1 cellular context compared by ENCODE assay signal in genomic region chr5:69217732-69218568, GRCh38.
TF ChIP-seq lines count a peak whose summit lies in the region.

No MANE protein-coding gene starts in this region.

TF ChIP-seq in GM12878, 131 proteins besides CTCF, POLR2A, EP300 and RAD21 (continued from another document and continues in another):
- TF ChIP-seq USF1 (IDR thresholded peaks at IDR 0.05; ENCODE audit: borderline replicate concordance, extremely low read length, insufficient read depth, low read depth, low read length) (no peak), MYB (IDR thresholded peaks at IDR 0.05; ENCODE audit: borderline replicate concordance, low read depth, low read length) (no peak), MTA3 (IDR thresholded peaks at IDR 0.05; ENCODE audit: borderline replicate concordance, low read length) (no peak), PML (IDR thresholded peaks at IDR 0.05; ENCODE audit: low read length) (peak; percentile 81), SUPT20H (IDR thresholded peaks at IDR 0.05; ENCODE audit: borderline replicate concordance, control insufficient read depth, low read depth, low read length) (no peak), GABPA (IDR thresholded peaks at IDR 0.05; ENCODE audit: low read depth) (0 out of 2 replicates have a peak, but pooled peaks have one; percentile 47), MEF2A (IDR thresholded peaks at IDR 0.05; ENCODE audit: insufficient read depth, low read depth, low read length) (no peak), CHD2 (IDR thresholded peaks at IDR 0.05; ENCODE audit: borderline replicate concordance, low read depth, low read length) (no peak; the same call in 1 of the 2 replicates), CBX3 (IDR thresholded peaks at IDR 0.05; ENCODE audit: borderline replicate concordance, low read depth) (no peak), TBL1XR1 (IDR thresholded peaks at IDR 0.05; ENCODE audit: low read depth, low read length) (no peak), YY1 (IDR thresholded peaks at IDR 0.05; ENCODE audit: low read depth, low read length) (peak; percentile 94), ELK1 (IDR thresholded peaks at IDR 0.05; ENCODE audit: low read depth, low read length) (no peak), SRF (IDR thresholded peaks at IDR 0.05; ENCODE audit: low read depth in 2 of 2, low read length in 2 of 2) (peak; percentile 35 to 73; a peak in 3 of 4 replicates), SIX5 (IDR thresholded peaks at IDR 0.05; ENCODE audit: low read depth, low read length, severe bottlenecking) (no peak), EGR1 (IDR thresholded peaks at IDR 0.05; ENCODE audit: borderline replicate concordance in 1 of 2, low read depth in 2 of 2, low read length in 2 of 2) (no peak), NR2C1 (IDR thresholded peaks at IDR 0.05) (peak; percentile 81), E2F8 (IDR thresholded peaks at IDR 0.05; ENCODE audit: low read depth, partially characterized antibody) (no peak), NR2C2 (IDR thresholded peaks at IDR 0.05; ENCODE audit: borderline replicate concordance, control insufficient read depth, insufficient read length, low read depth) (no peak), ZNF24 (IDR thresholded peaks at IDR 0.05) (no peak), MTA2 (IDR thresholded peaks at IDR 0.05; ENCODE audit: low read depth) (peak; percentile 57; the same call in 1 of the 2 replicates), SP1 (IDR thresholded peaks at IDR 0.05; ENCODE audit: low read depth, low read length) (peak; percentile 74), NFYA (IDR thresholded peaks at IDR 0.05; ENCODE audit: borderline replicate concordance, low read depth, low read length) (no peak), RELB (IDR thresholded peaks at IDR 0.05; ENCODE audit: low read depth) (peak; percentile 70; the same call in 1 of the 2 replicates), RELA (IDR thresholded peaks at IDR 0.05; ENCODE audit: borderline replicate concordance, partially characterized antibody) (peak; percentile 81), CHD1 (IDR thresholded peaks at IDR 0.05; ENCODE audit: low read depth, low read length) (peak; percentile 80; the same call in 1 of the 2 replicates), HDAC6 (IDR thresholded peaks at IDR 0.05; ENCODE audit: unreplicated experiment) (no peak), FOXM1 (IDR thresholded peaks at IDR 0.05; ENCODE audit: low read depth, low read length) (no peak), EZH2 (IDR thresholded peaks at IDR 0.05; ENCODE audit: borderline replicate concordance, control insufficient read depth, low read depth, low read length) (no peak), SMAD1 (IDR thresholded peaks at IDR 0.05; ENCODE audit: low read depth, partially characterized antibody) (peak; percentile 25), BCL11A (IDR thresholded peaks at IDR 0.05; ENCODE audit: low read depth, low read length) (no peak), PAX8 (IDR thresholded peaks at IDR 0.05) (no peak), PKNOX1 (IDR thresholded peaks at IDR 0.05) (peak; percentile 83), TCF7 (IDR thresholded peaks at IDR 0.05; ENCODE audit: borderline replicate concordance) (no peak), PAX5 (IDR thresholded peaks at IDR 0.05; ENCODE audit: borderline replicate concordance, low read depth, low read length) (0 out of 2 replicates have a peak, but pooled peaks have one; percentile 6), E2F4 (IDR thresholded peaks at IDR 0.05; ENCODE audit: low read depth, low read length) (no peak), HDGF (IDR thresholded peaks at IDR 0.05) (peak; percentile 95), CBX5 (IDR thresholded peaks at IDR 0.05; ENCODE audit: low read depth) (no peak), NR2F1 (conservative IDR thresholded peaks at IDR 0.05) (peak; percentile 91), CREB1 (IDR thresholded peaks at IDR 0.05; ENCODE audit: low read depth) (peak; percentile 75)
- TF ChIP-seq, protein P1, sequence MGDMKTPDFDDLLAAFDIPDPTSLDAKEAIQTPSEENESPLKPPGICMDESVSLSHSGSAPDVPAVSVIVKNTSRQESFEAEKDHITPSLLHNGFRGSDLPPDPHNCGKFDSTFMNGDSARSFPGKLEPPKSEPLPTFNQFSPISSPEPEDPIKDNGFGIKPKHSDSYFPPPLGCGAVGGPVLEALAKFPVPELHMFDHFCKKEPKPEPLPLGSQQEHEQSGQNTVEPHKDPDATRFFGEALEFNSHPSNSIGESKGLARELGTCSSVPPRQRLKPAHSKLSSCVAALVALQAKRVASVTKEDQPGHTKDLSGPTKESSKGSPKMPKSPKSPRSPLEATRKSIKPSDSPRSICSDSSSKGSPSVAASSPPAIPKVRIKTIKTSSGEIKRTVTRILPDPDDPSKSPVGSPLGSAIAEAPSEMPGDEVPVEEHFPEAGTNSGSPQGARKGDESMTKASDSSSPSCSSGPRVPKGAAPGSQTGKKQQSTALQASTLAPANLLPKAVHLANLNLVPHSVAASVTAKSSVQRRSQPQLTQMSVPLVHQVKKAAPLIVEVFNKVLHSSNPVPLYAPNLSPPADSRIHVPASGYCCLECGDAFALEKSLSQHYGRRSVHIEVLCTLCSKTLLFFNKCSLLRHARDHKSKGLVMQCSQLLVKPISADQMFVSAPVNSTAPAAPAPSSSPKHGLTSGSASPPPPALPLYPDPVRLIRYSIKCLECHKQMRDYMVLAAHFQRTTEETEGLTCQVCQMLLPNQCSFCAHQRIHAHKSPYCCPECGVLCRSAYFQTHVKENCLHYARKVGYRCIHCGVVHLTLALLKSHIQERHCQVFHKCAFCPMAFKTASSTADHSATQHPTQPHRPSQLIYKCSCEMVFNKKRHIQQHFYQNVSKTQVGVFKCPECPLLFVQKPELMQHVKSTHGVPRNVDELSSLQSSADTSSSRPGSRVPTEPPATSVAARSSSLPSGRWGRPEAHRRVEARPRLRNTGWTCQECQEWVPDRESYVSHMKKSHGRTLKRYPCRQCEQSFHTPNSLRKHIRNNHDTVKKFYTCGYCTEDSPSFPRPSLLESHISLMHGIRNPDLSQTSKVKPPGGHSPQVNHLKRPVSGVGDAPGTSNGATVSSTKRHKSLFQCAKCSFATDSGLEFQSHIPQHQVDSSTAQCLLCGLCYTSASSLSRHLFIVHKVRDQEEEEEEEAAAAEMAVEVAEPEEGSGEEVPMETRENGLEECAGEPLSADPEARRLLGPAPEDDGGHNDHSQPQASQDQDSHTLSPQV (IDR thresholded peaks at IDR 0.05), result no peak
- TF ChIP-seq, protein P2, sequence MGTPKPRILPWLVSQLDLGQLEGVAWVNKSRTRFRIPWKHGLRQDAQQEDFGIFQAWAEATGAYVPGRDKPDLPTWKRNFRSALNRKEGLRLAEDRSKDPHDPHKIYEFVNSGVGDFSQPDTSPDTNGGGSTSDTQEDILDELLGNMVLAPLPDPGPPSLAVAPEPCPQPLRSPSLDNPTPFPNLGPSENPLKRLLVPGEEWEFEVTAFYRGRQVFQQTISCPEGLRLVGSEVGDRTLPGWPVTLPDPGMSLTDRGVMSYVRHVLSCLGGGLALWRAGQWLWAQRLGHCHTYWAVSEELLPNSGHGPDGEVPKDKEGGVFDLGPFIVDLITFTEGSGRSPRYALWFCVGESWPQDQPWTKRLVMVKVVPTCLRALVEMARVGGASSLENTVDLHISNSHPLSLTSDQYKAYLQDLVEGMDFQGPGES (IDR thresholded peaks at IDR 0.05), result no peak
- TF ChIP-seq, protein P3, sequence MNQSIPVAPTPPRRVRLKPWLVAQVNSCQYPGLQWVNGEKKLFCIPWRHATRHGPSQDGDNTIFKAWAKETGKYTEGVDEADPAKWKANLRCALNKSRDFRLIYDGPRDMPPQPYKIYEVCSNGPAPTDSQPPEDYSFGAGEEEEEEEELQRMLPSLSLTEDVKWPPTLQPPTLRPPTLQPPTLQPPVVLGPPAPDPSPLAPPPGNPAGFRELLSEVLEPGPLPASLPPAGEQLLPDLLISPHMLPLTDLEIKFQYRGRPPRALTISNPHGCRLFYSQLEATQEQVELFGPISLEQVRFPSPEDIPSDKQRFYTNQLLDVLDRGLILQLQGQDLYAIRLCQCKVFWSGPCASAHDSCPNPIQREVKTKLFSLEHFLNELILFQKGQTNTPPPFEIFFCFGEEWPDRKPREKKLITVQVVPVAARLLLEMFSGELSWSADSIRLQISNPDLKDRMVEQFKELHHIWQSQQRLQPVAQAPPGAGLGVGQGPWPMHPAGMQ (IDR thresholded peaks at IDR 0.05; ENCODE audit: borderline replicate concordance), result no peak
- TF ChIP-seq, protein P4, sequence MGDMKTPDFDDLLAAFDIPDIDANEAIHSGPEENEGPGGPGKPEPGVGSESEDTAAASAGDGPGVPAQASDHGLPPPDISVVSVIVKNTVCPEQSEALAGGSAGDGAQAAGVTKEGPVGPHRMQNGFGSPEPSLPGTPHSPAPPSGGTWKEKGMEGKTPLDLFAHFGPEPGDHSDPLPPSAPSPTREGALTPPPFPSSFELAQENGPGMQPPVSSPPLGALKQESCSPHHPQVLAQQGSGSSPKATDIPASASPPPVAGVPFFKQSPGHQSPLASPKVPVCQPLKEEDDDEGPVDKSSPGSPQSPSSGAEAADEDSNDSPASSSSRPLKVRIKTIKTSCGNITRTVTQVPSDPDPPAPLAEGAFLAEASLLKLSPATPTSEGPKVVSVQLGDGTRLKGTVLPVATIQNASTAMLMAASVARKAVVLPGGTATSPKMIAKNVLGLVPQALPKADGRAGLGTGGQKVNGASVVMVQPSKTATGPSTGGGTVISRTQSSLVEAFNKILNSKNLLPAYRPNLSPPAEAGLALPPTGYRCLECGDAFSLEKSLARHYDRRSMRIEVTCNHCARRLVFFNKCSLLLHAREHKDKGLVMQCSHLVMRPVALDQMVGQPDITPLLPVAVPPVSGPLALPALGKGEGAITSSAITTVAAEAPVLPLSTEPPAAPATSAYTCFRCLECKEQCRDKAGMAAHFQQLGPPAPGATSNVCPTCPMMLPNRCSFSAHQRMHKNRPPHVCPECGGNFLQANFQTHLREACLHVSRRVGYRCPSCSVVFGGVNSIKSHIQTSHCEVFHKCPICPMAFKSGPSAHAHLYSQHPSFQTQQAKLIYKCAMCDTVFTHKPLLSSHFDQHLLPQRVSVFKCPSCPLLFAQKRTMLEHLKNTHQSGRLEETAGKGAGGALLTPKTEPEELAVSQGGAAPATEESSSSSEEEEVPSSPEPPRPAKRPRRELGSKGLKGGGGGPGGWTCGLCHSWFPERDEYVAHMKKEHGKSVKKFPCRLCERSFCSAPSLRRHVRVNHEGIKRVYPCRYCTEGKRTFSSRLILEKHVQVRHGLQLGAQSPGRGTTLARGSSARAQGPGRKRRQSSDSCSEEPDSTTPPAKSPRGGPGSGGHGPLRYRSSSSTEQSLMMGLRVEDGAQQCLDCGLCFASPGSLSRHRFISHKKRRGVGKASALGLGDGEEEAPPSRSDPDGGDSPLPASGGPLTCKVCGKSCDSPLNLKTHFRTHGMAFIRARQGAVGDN (IDR thresholded peaks at IDR 0.05), result peak; percentile 46
